In genomic region chr9:19102181-19102630, GRCh38 we compare ENCODE assay signal across 8 cellular contexts. TPM values are rescaled to one million over a fixed set of nuclear protein-coding genes. Genes with fewer than 3 reads are reported as not detected.
DNase-seq lines count a peak whose midpoint lies in the region; ATAC-seq, FAIRE-seq and TF ChIP-seq lines count a peak whose summit lies in the region.

No MANE protein-coding gene starts in this region.

- H3K9me1 ChIP-seq in keratinocyte (ENCODE audit: control insufficient read depth, extremely low read depth, insufficient read depth, low read length): no peaks in the 10 kb centered on the region

- peaks cover 45% of the 10 kb centered on the region for H3K79me2 ChIP-seq in keratinocyte (ENCODE audit: control insufficient read depth, insufficient read depth, low read length)

- dilution Hi-C loops in keratinocyte (cut with MboI; ENCODE audit: extremely low pct_ligation_motif_present, low sequenced_read_pairs): no loop called here

- peak overlapping the region; percentile 90 for H3K4me2 ChIP-seq in keratinocyte (ENCODE audit: control insufficient read depth, extremely low read depth, insufficient read depth, low read depth, low read length)

- no peaks in the 10 kb centered on the region for H3K36me3 ChIP-seq in Caco-2 (ENCODE audit: control insufficient read depth, insufficient read depth, low read length)
- H3K36me3 ChIP-seq in keratinocyte (ENCODE audit: control insufficient read depth in 2 of 2, extremely low read depth in 1 of 2, insufficient read depth in 2 of 2, low read length in 2 of 2): no peaks in the 10 kb centered on the region

- TF ChIP-seq CTCF in Caco-2 (IDR thresholded peaks at IDR 0.05; ENCODE audit: insufficient read depth in 1 of 2, low read depth in 1 of 2, low read length in 1 of 2, severe bottlenecking in 1 of 2, unreplicated experiment in 1 of 2) (no peak), brain (conservative IDR thresholded peaks at IDR 0.05) (no peak), keratinocyte (optimal IDR thresholded peaks at IDR 0.05 in 1 of 3, IDR thresholded peaks at IDR 0.05 in 1 of 3, conservative IDR thresholded peaks at IDR 0.05 in 1 of 3; ENCODE audit: extremely low read depth in 1 of 3, insufficient read depth in 2 of 3, low read length in 3 of 3) (no peak)

- peak overlapping the region; percentile 92 for H2AFZ ChIP-seq in keratinocyte (ENCODE audit: control insufficient read depth, low read length)

- H3K4me3 Mint-ChIP-seq in Caco-2 (ENCODE audit: unreplicated experiment): peak overlapping the region; percentile 86
- peak overlapping the region; percentile 95 to 98 (median 97) for H3K4me3 Mint-ChIP-seq in brain

- H3K27ac ChIP-seq in keratinocyte (ENCODE audit: control insufficient read depth, insufficient read depth, low read length): peak overlapping the region; percentile 91

- no peaks in the 10 kb centered on the region for H3K4me1 ChIP-seq in Caco-2
- peaks cover 10% of the 10 kb centered on the region for H3K4me1 ChIP-seq in keratinocyte (ENCODE audit: control insufficient read depth, extremely low read depth, insufficient read depth, low read length)

- no peaks in the 10 kb centered on the region for H3K9me3 Mint-ChIP-seq in Caco-2 (ENCODE audit: unreplicated experiment)
- H3K9me3 Mint-ChIP-seq in brain: peaks cover 0 to 5% (median 0%) of the 10 kb centered on the region in 5 experiments

- H3K27me3 Mint-ChIP-seq in Caco-2 (ENCODE audit: insufficient read depth, unreplicated experiment): no peaks in the 10 kb centered on the region
- H3K27me3 Mint-ChIP-seq in brain: peaks cover 4% of the 10 kb centered on the region

- CTCF ChIA-PET in Caco-2 (lab: Charles Lee): no interaction called here

- peaks cover 7% of the 10 kb centered on the region for H3K4me1 Mint-ChIP-seq in Caco-2 (ENCODE audit: low read depth, unreplicated experiment)
- H3K4me1 Mint-ChIP-seq in brain: peaks cover 36% of the 10 kb centered on the region

- DNase-seq in Caco-2: peak in 1 of 2 experiments; percentile 9
- DNase-seq in SW480 (ENCODE audit: low spot score): peak; percentile 21
- no peak for DNase-seq in keratinocyte (ENCODE audit: low read depth, low spot score)
- peak; percentile 39 for DNase-seq in stimulated activated CD4-positive, alpha-beta T cell treated with anti-CD3 and anti-CD28 coated beads, Interleukin-4, amount 100 ng/mL, for 24 hours
- no peak for DNase-seq in SHP77 treated with DMSO at 0.1 percent for 48 hours (lab: John Stamatoyannopoulos, UW)

- no peaks in the 10 kb centered on the region for H4K20me1 ChIP-seq in keratinocyte (ENCODE audit: control insufficient read depth, extremely low read depth, insufficient read depth, low read length)

- FAIRE-seq in keratinocyte (lab: Jason Lieb, UNC): no peak

- POLR2A ChIA-PET in Caco-2 (lab: Charles Lee): no interaction called here

- H3K27ac Mint-ChIP-seq in Caco-2 (ENCODE audit: unreplicated experiment) (peak overlapping the region; percentile 79), brain (peak overlapping the region; percentile 94 to 96 (median 95))

- H3K4me3 ChIP-seq in Caco-2 (ENCODE audit: low read depth, low read length) (peak overlapping the region; percentile 75), keratinocyte (ENCODE audit: control insufficient read depth in 2 of 3, extremely low read depth in 1 of 3, insufficient read depth in 2 of 3, low read depth in 1 of 3, low read length in 3 of 3) (peak overlapping the region; percentile 64 to 98 (median 87))

- H3K9ac ChIP-seq in keratinocyte (ENCODE audit: control insufficient read depth, extremely low read depth, insufficient read depth, low read length): peak overlapping the region; percentile 86

- ATAC-seq in GM19467 (IDR thresholded peaks at IDR 0.05; ENCODE audit: unreplicated experiment) (peak; percentile 20), HG03520 (IDR thresholded peaks at IDR 0.05; ENCODE audit: unreplicated experiment) (peak; percentile 28)

- intact Hi-C loops in Caco-2 (cut with micrococcal nuclease; ENCODE audit: unreplicated experiment): loop anchor here (1.0 kb wide), 1 partner anchor 72 kb away; no protein-coding TSS in a partner anchor

- no TSS peak for BruUV-seq in Caco-2 (replicated peaks; lab: Mats Ljungman, UMichigan)

- H3K36me3 Mint-ChIP-seq in Caco-2 (ENCODE audit: insufficient read depth, unreplicated experiment) (no peaks in the 10 kb centered on the region), brain (peaks cover 28% of the 10 kb centered on the region)

- H3K27me3 ChIP-seq in Caco-2 (replicated peaks; ENCODE audit: control insufficient read depth, insufficient read depth, low read length) (no peaks in the 10 kb centered on the region), keratinocyte (ENCODE audit: control insufficient read depth, extremely low read depth, insufficient read depth, low read length) (no peaks in the 10 kb centered on the region)

- H3K9me3 ChIP-seq in Caco-2: no peaks in the 10 kb centered on the region
- no peaks in the 10 kb centered on the region for H3K9me3 ChIP-seq in keratinocyte (ENCODE audit: control insufficient read depth, low read depth, low read length)

RNA-seq across cellular contexts. Expression of gene HAUS6, which starts 0.5 kb away (rescaled TPM):
- 15.0 and 15.2 TPM in 2 replicates for total RNA-seq in Caco-2 (2022)
- polyA plus RNA-seq in brain (ENCODE audit: insufficient read depth, low read depth, low replicate concordance): 5.6 TPM
- 8.8 to 15.7 TPM (median 9.6 TPM) in 3 replicates for polyA plus RNA-seq in keratinocyte
- 10.2 TPM for polyA plus RNA-seq in keratinocyte (2011; ENCODE audit: low read depth)
- 5.8 and 10.3 TPM in 2 replicates for polyA plus RNA-seq in keratinocyte (2011; cell fraction: cytosol; rRNA removed)
- polyA plus RNA-seq in keratinocyte (2011; cell fraction: nucleus; rRNA removed): 10.5 and 14.3 TPM in 2 replicates
- 6.7 and 9.4 TPM in 2 replicates for polyA plus RNA-seq in keratinocyte (2012; ENCODE audit: low replicate concordance)
- polyA minus RNA-seq in keratinocyte: 2.8 to 14.5 TPM (median 6.9 TPM) in 3 replicates
- polyA minus RNA-seq in keratinocyte (2011; cell fraction: cytosol; rRNA and poly(A)+ RNA removed): 8.2 TPM
- polyA minus RNA-seq in keratinocyte (2011; cell fraction: nucleus; rRNA and poly(A)+ RNA removed): 9.5 and 14.9 TPM in 2 replicates

RNA-seq across cellular contexts. Expression of gene PLIN2, which starts 25.1 kb away (rescaled TPM):
- 57.8 and 64.2 TPM in 2 replicates for total RNA-seq in Caco-2 (2022)
- polyA plus RNA-seq in brain (ENCODE audit: insufficient read depth, low read depth, low replicate concordance): 101 TPM
- polyA plus RNA-seq in keratinocyte: 40.3 to 101 TPM (median 45.6 TPM) in 3 replicates
- 291 TPM for polyA plus RNA-seq in keratinocyte (2011; ENCODE audit: low read depth)
- 55.6 and 58.1 TPM in 2 replicates for polyA plus RNA-seq in keratinocyte (2011; cell fraction: cytosol; rRNA removed)
- polyA plus RNA-seq in keratinocyte (2011; cell fraction: nucleus; rRNA removed): 60.5 and 68.8 TPM in 2 replicates
- polyA plus RNA-seq in keratinocyte (2012; ENCODE audit: low replicate concordance): 26.6 and 437 TPM in 2 replicates
- 66.2 to 170 TPM (median 80.6 TPM) in 3 replicates for polyA minus RNA-seq in keratinocyte
- 52.2 TPM for polyA minus RNA-seq in keratinocyte (2011; cell fraction: cytosol; rRNA and poly(A)+ RNA removed)
- 20.3 and 37.5 TPM in 2 replicates for polyA minus RNA-seq in keratinocyte (2011; cell fraction: nucleus; rRNA and poly(A)+ RNA removed)

RNA-seq across cellular contexts. Expression of gene RRAGA, which starts 53.0 kb away (rescaled TPM):
- total RNA-seq in Caco-2 (2022): 37.8 and 44.7 TPM in 2 replicates
- polyA plus RNA-seq in brain (ENCODE audit: insufficient read depth, low read depth, low replicate concordance) (217 TPM), keratinocyte (123 to 169 TPM (median 137 TPM) in 3 replicates)
- 18.3 TPM for polyA plus RNA-seq in keratinocyte (2011; ENCODE audit: low read depth)
- 112 and 142 TPM in 2 replicates for polyA plus RNA-seq in keratinocyte (2011; cell fraction: cytosol; rRNA removed)
- 117 and 118 TPM in 2 replicates for polyA plus RNA-seq in keratinocyte (2011; cell fraction: nucleus; rRNA removed)
- polyA plus RNA-seq in keratinocyte (2012; ENCODE audit: low replicate concordance): 78.7 and 111 TPM in 2 replicates
- 53.0 to 106 TPM (median 91.6 TPM) in 3 replicates for polyA minus RNA-seq in keratinocyte
- 85.6 TPM for polyA minus RNA-seq in keratinocyte (2011; cell fraction: cytosol; rRNA and poly(A)+ RNA removed)
- polyA minus RNA-seq in keratinocyte (2011; cell fraction: nucleus; rRNA and poly(A)+ RNA removed): 49.4 and 67.8 TPM in 2 replicates

Comparison
In these comparisons a context has a peak if more than half of its experiments do, and no peak if none do; other contexts are left out.
1. DNase-seq: peak in SW480 (single experiment) and stimulated activated CD4-positive, alpha-beta T cell treated with anti-CD3 and anti-CD28 coated beads, Interleukin-4, amount 100 ng/mL, for 24 hours (single experiment); none in keratinocyte (single experiment) and SHP77 treated with DMSO at 0.1 percent for 48 hours (single experiment).